In the genomic region with DNA sequence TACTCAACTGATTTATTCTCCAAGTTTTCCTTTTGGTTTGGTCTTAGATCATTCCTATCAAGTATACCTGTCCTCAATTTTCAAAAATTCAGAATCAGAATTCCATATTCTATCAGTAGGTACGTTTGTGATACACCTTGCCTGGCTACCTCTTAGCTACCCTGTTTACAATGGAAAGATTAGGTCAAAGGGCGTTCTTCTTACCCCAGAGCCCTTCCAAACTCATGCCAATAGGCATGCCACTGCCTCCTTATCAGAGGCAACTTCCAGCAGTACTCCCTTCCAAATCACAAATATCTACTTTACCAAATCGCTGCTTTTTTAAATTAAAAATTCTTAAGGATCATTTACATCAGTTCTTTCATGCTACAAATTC, we compare ENCODE assay signal across 8 cellular contexts. TPM values are rescaled to one million over a fixed set of nuclear protein-coding genes. Genes with fewer than 3 reads are reported as not detected.
DNase-seq lines count a peak whose midpoint lies in the region; ATAC-seq and TF ChIP-seq lines count a peak whose summit lies in the region.

No MANE protein-coding gene starts in this region.

- peaks cover 11% of the 10 kb centered on the region for H4K20me1 ChIP-seq in PC-3 (ENCODE audit: low read length)

- no peak for ATAC-seq in PC-3
- ATAC-seq in HG03175 (IDR thresholded peaks at IDR 0.05; ENCODE audit: unreplicated experiment): no peak
- ATAC-seq in GM18498 (IDR thresholded peaks at IDR 0.05; ENCODE audit: unreplicated experiment): no peak

- H3K4me3 Mint-ChIP-seq in Caco-2 (ENCODE audit: unreplicated experiment): peak overlapping the region; percentile 96

- H2AFZ ChIP-seq in PC-3 (ENCODE audit: low read length): peak overlapping the region; percentile 76

- peak overlapping the region; percentile 100 for H3K27ac Mint-ChIP-seq in Caco-2 (ENCODE audit: unreplicated experiment)

- CTCF ChIA-PET in Caco-2 (lab: Charles Lee) (no interaction called here), PC-3 (lab: Charles Lee) (no interaction called here)

- no peaks in the 10 kb centered on the region for H3K36me3 ChIP-seq in Caco-2 (ENCODE audit: control insufficient read depth, insufficient read depth, low read length)
- peaks cover 36% of the 10 kb centered on the region for H3K36me3 ChIP-seq in PC-3 (ENCODE audit: low read depth, low read length)
- H3K36me3 ChIP-seq in esophagus (ENCODE audit: control insufficient read depth in 2 of 2, insufficient read depth in 2 of 2, low read length in 1 of 2): peaks cover 0 to 5% of the 10 kb centered on the region in 2 donors
- H3K36me3 ChIP-seq in ovary: no peaks in the 10 kb centered on the region

- H3K36me3 Mint-ChIP-seq in Caco-2 (ENCODE audit: insufficient read depth, unreplicated experiment): peaks cover 55% of the 10 kb centered on the region

- no peaks in the 10 kb centered on the region for H3K27me3 ChIP-seq in Caco-2 (replicated peaks; ENCODE audit: control insufficient read depth, insufficient read depth, low read length)
- H3K27me3 ChIP-seq in PC-3 (ENCODE audit: low read length): no peaks in the 10 kb centered on the region
- no peaks in the 10 kb centered on the region for H3K27me3 ChIP-seq in esophagus (ENCODE audit: control insufficient read depth in 1 of 2, insufficient read depth in 2 of 2, low read length in 2 of 2)
- no peaks in the 10 kb centered on the region for H3K27me3 ChIP-seq in ovary

- H3K4me3 ChIP-seq in Caco-2 (ENCODE audit: low read depth, low read length): peak overlapping the region; percentile 96
- peak overlapping the region; percentile 77 for H3K4me3 ChIP-seq in PC-3 (ENCODE audit: low read length)
- H3K4me3 ChIP-seq in esophagus (ENCODE audit: low read depth in 1 of 2, low read length in 2 of 2): peak overlapping the region; percentile 78 to 93
- peak overlapping the region; percentile 98 for H3K4me3 ChIP-seq in ovary

- TF ChIP-seq CTCF in Caco-2 (IDR thresholded peaks at IDR 0.05; ENCODE audit: insufficient read depth in 1 of 2, low read depth in 1 of 2, low read length in 1 of 2, severe bottlenecking in 1 of 2, unreplicated experiment in 1 of 2) (no peak), PC-3 (conservative IDR thresholded peaks at IDR 0.05; ENCODE audit: low read depth, low read length) (no peak), ovary (IDR thresholded peaks at IDR 0.05) (no peak)

- H3K79me2 ChIP-seq in PC-3 (ENCODE audit: low read length): peaks cover 37% of the 10 kb centered on the region

- H3K9ac ChIP-seq in PC-3 (ENCODE audit: low read length): peak overlapping the region; percentile 90

- H3K9me3 ChIP-seq in Caco-2 (no peaks in the 10 kb centered on the region), PC-3 (ENCODE audit: low read length) (no peaks in the 10 kb centered on the region), esophagus (ENCODE audit: control insufficient read depth in 2 of 2, insufficient read depth in 1 of 2, low read depth in 1 of 2, low read length in 1 of 2) (no peaks in the 10 kb centered on the region), ovary (no peaks in the 10 kb centered on the region)

- POLR2A ChIA-PET in Caco-2 (lab: Charles Lee) (interaction anchor here (4.0 kb wide), 1 partner anchor 53 kb away, joined by 51 read pairs; a partner anchor contains a TSS), PC-3 (lab: Charles Lee; ENCODE audit: unreplicated experiment) (no interaction called here)

- H3K4me2 ChIP-seq in PC-3 (ENCODE audit: low read length): peak overlapping the region; percentile 93

- peaks cover 5% of the 10 kb centered on the region for H3K4me1 ChIP-seq in Caco-2
- H3K4me1 ChIP-seq in PC-3 (ENCODE audit: insufficient read depth, low read length): peaks cover 21% of the 10 kb centered on the region
- no peaks in the 10 kb centered on the region for H3K4me1 ChIP-seq in esophagus (ENCODE audit: control insufficient read depth in 2 of 2, insufficient read depth in 2 of 2, low read length in 1 of 2)
- H3K4me1 ChIP-seq in ovary (ENCODE audit: insufficient read depth): peaks cover 6% of the 10 kb centered on the region

- no peak for TF ChIP-seq POLR2A in ovary (IDR thresholded peaks at IDR 0.05)

- peaks cover 14% of the 10 kb centered on the region for H3K4me1 Mint-ChIP-seq in Caco-2 (ENCODE audit: low read depth, unreplicated experiment)

- no peaks in the 10 kb centered on the region for H3F3A ChIP-seq in PC-3 (ENCODE audit: low read length, unreplicated experiment)

- H3K9me2 ChIP-seq in PC-3 (replicated peaks; ENCODE audit: low read length): no peaks in the 10 kb centered on the region

- BruUV-seq in Caco-2 (replicated peaks; lab: Mats Ljungman, UMichigan) (TSS peak; percentile 44), PC-3 (replicated peaks; lab: Mats Ljungman, UMichigan) (TSS peak; percentile 51)

- TF ChIP-seq EP300 in ovary (IDR thresholded peaks at IDR 0.05): no peak

- DNase-seq in Caco-2 (no peak), PC-3 (no peak), ovary (no peak), glomerular visceral epithelial cell (ENCODE audit: extremely low spot score) (no peak), mesenteric fat pad (ENCODE audit: low spot score) (no peak)

- intact Hi-C loops in Caco-2 (cut with micrococcal nuclease; ENCODE audit: unreplicated experiment) (loop anchor here (2.0 to 5.0 kb wide), 3 partner anchors 89 to 135 kb away; no protein-coding TSS in a partner anchor), PC-3 (cut with micrococcal nuclease) (loop anchor here (2.0 to 10.0 kb wide), 4 partner anchors 53 to 137 kb away; a partner anchor contains a TSS), ovary (cut with DNase I) (loop anchor here in 3 of 4 donors (2.0 to 10.0 kb wide), 4 partner anchors 53 to 131 kb away; a partner anchor contains a TSS)

- no peaks in the 10 kb centered on the region for H3K27me3 Mint-ChIP-seq in Caco-2 (ENCODE audit: insufficient read depth, unreplicated experiment)

- H3K9me3 Mint-ChIP-seq in Caco-2 (ENCODE audit: unreplicated experiment): no peaks in the 10 kb centered on the region

- 0 out of 2 replicates have a peak overlapping the region, but pooled peaks have one; percentile 40 for H3K27ac ChIP-seq in PC-3 (ENCODE audit: low read length)
- H3K27ac ChIP-seq in esophagus (ENCODE audit: low read depth in 2 of 2, low read length in 1 of 2): peak overlapping the region in 1 of 2 donors; percentile 82
- H3K27ac ChIP-seq in ovary: no peak overlapping the region

- 23 to 25% methylated on average over 3 of the region's 3 CpGs for WGBS in esophagus, 2 donors
- 21 to 30% (median 21%) methylated on average over 3 of the region's 3 CpGs for WGBS in ovary, 3 donors

RNA-seq across cellular contexts. Expression of a gene that starts 1.0 kb away (rescaled TPM):
- total RNA-seq in Caco-2 (2022) (57.8 and 61.4 TPM in 2 replicates), PC-3 (2014; rRNA removed) (18.1 and 23.1 TPM in 2 replicates), ovary (10 to 100 TPM; 11.1 to 40.3 (median 30.8) TPM), mesenteric fat pad (32.5 TPM)
- polyA plus RNA-seq in esophagus (10 to 100 TPM in 1 of 2 donors, 1 to 10 TPM in 1; 7.3 to 12.6 TPM), ovary (10 to 100 TPM; 16.2 to 44.2 TPM)

RNA-seq across cellular contexts. Expression of a gene that starts 45.8 kb away (rescaled TPM):
- total RNA-seq in Caco-2 (2022) (not detected in 2 replicates), PC-3 (2014; rRNA removed) (not detected in 2 replicates), ovary (not detected), mesenteric fat pad (not detected)
- polyA plus RNA-seq in esophagus (not detected), ovary (not detected)

RNA-seq across cellular contexts. Expression of a gene that starts 52.2 kb away (rescaled TPM):
- total RNA-seq in Caco-2 (2022) (64.5 and 67.5 TPM in 2 replicates), PC-3 (2014; rRNA removed) (36.3 and 59.4 TPM in 2 replicates), ovary (10 to 100 TPM; 27.1 to 46.4 (median 42.4) TPM), mesenteric fat pad (39.8 TPM)
- polyA plus RNA-seq in esophagus (10 to 100 TPM in 1 of 2 donors, 1 to 10 TPM in 1; 7.5 to 13.6 TPM), ovary (10 to 100 TPM; 20.5 to 58.0 TPM)
